8 cellular contexts compared by ENCODE assay signal in genomic region chr10:68560201-68560915, GRCh38. TPM values are rescaled to one million over a fixed set of nuclear protein-coding genes. Genes with fewer than 3 reads are reported as not detected.
A peak's percentile ranks its signal among the peaks of the same experiment; 100 is the strongest.
DNase-seq lines count a peak whose midpoint lies in the region; ATAC-seq and TF ChIP-seq lines count a peak whose summit lies in the region.

Gene TET1 (plus strand): TSS chr10:68560337. CDS start chr10:68572339, 12,002 bp downstream.

- no peaks in the 10 kb centered on the region for H3K9me2 ChIP-seq in DOHH2 (replicated peaks; ENCODE audit: control insufficient read depth, low read length)

- H3K9me3 ChIP-seq in DOHH2 (ENCODE audit: control insufficient read depth, insufficient read depth, low read length) (no peaks in the 10 kb centered on the region), ectodermal cell (ENCODE audit: control insufficient read depth, low read length) (no peaks in the 10 kb centered on the region), lung (ENCODE audit: control insufficient read depth in 2 of 2, insufficient read depth in 1 of 2, low read length in 1 of 2) (no peaks in the 10 kb centered on the region)

- no peaks in the 10 kb centered on the region for H3K79me2 ChIP-seq in DOHH2 (ENCODE audit: control insufficient read depth, low read length)

- peak; percentile 37 for ATAC-seq in lung (ENCODE audit: insufficient read depth, low FRiP score)
- no peak for ATAC-seq in HG03469 (IDR thresholded peaks at IDR 0.05; ENCODE audit: unreplicated experiment)

- TF ChIP-seq CTCF in DOHH2 (IDR thresholded peaks at IDR 0.05; ENCODE audit: low read depth, low read length, poor library complexity, severe bottlenecking) (no peak), lung (IDR thresholded peaks at IDR 0.05; ENCODE audit: control extremely low read depth, extremely low read depth) (no peak)

- H3K4me1 ChIP-seq in DOHH2 (ENCODE audit: control insufficient read depth, low read length): peaks cover 9% of the 10 kb centered on the region; the same call in 1 of the 2 replicates
- H3K4me1 ChIP-seq in ectodermal cell (ENCODE audit: control insufficient read depth, insufficient read depth, low read length): peaks cover 8% of the 10 kb centered on the region
- H3K4me1 ChIP-seq in lung (ENCODE audit: control insufficient read depth in 2 of 2, insufficient read depth in 2 of 2, low read length in 2 of 2): peaks cover 0 to 10% of the 10 kb centered on the region in 2 donors

- no peaks in the 10 kb centered on the region for H3F3A ChIP-seq in DOHH2 (ENCODE audit: control insufficient read depth, insufficient read depth)

- peak; percentile 50 for DNase-seq in SW480 (ENCODE audit: low spot score)
- no peak for DNase-seq in lung (ENCODE audit: low spot score)
- DNase-seq in substantia nigra (lab: John Stamatoyannopoulos, UW): peak in 30 of 49 donors; percentile 1 to 59 (median 16)
- DNase-seq in RKO (ENCODE audit: low spot score): no peak

- WGBS in ectodermal cell, 2 experiments: 0 to 1% methylated on average over 62 of the region's 62 CpGs
- 0 to 1% methylated on average over 56 to 62 of the region's 62 CpGs for WGBS in lung, 2 donors

- no peak within 1 kb of the TSS for H3K27ac ChIP-seq in DOHH2 (ENCODE audit: low read depth, low read length)
- peak within 1 kb of the TSS; percentile 68 for H3K27ac ChIP-seq in ectodermal cell (ENCODE audit: insufficient read depth, low read depth, low read length, poor library complexity, severe bottlenecking)
- H3K27ac ChIP-seq in lung (ENCODE audit: low read depth in 1 of 2, low read length in 1 of 2): no peak within 1 kb of the TSS
- H3K27ac ChIP-seq in substantia nigra (ENCODE audit: low read depth, low read length, poor library complexity, severe bottlenecking): no peak within 1 kb of the TSS

- no peak for TF ChIP-seq EP300 in Ishikawa (IDR thresholded peaks at IDR 0.05; ENCODE audit: borderline replicate concordance)

- peaks cover 30% of the 10 kb centered on the region for H3K27me3 ChIP-seq in DOHH2 (ENCODE audit: control insufficient read depth, low read length)
- H3K27me3 ChIP-seq in ectodermal cell (ENCODE audit: control insufficient read depth, insufficient read depth, low read length, poor library complexity, severe bottlenecking): no peaks in the 10 kb centered on the region
- no peaks in the 10 kb centered on the region for H3K27me3 ChIP-seq in lung (ENCODE audit: control insufficient read depth, insufficient read depth)

- no peaks in the 10 kb centered on the region for H4K20me1 ChIP-seq in DOHH2 (ENCODE audit: control insufficient read depth, insufficient read depth, low read depth, low read length)

- TF ChIP-seq RAD21 in Ishikawa (IDR thresholded peaks at IDR 0.05; ENCODE audit: low read depth): no peak

- H3K36me3 ChIP-seq in DOHH2 (ENCODE audit: control insufficient read depth, low read length) (no peaks in the 10 kb centered on the region), ectodermal cell (ENCODE audit: control insufficient read depth, insufficient read depth, low read length) (no peaks in the 10 kb centered on the region), lung (ENCODE audit: control insufficient read depth in 2 of 2, insufficient read depth in 2 of 2, low read length in 2 of 2) (no peaks in the 10 kb centered on the region)

- H3K4me3 ChIP-seq in DOHH2 (ENCODE audit: low read length) (peak within 1 kb of the TSS; percentile 15; the same call in 1 of the 2 replicates), ectodermal cell (ENCODE audit: insufficient read depth, low read depth, low read length) (peak within 1 kb of the TSS; percentile 86), lung (peak within 1 kb of the TSS; percentile 58)

- H3K4me2 ChIP-seq in DOHH2 (ENCODE audit: low read length): peak within 1 kb of the TSS; percentile 50

TF ChIP-seq in Ishikawa, 13 proteins besides CTCF, POLR2A, EP300 and RAD21:
- TF ChIP-seq CREB1 (IDR thresholded peaks at IDR 0.05; ENCODE audit: low read depth) (no peak), EGR1 (IDR thresholded peaks at IDR 0.05) (no peak), MAX (IDR thresholded peaks at IDR 0.05) (0 out of 2 replicates have a peak, but pooled peaks have one; percentile 32), FOXM1 (IDR thresholded peaks at IDR 0.05; ENCODE audit: borderline replicate concordance, low read depth) (no peak), ZBTB7A (IDR thresholded peaks at IDR 0.05; ENCODE audit: low read depth) (peak; percentile 91), CEBPB (IDR thresholded peaks at IDR 0.05) (no peak), TAF1 (IDR thresholded peaks at IDR 0.05; ENCODE audit: low read depth) (peak; percentile 62; the same call in 1 of the 2 replicates), USF1 (IDR thresholded peaks at IDR 0.05) (no peak)

RNA-seq across cellular contexts. Expression of gene TET1, which starts in this region (rescaled TPM):
- polyA plus RNA-seq in ectodermal cell (2013, experiment 1 of 4): 30.7 TPM
- polyA plus RNA-seq in ectodermal cell (2013, experiment 2 of 4): 35.0 TPM
- 30.0 TPM for polyA plus RNA-seq in ectodermal cell (2013, experiment 3 of 4)
- polyA plus RNA-seq in ectodermal cell (2013, experiment 4 of 4): 35.1 TPM
- 10 to 100 TPM in 1 of 2 donors, 1 to 10 TPM in 1; 1.3 to 23.5 TPM for total RNA-seq in lung
- polyA plus RNA-seq in lung: under 1 TPM; 0.06 to 0.14 TPM

Comparison
In these comparisons a context has a peak if more than half of its experiments do, and no peak if none do; other contexts are left out.
1. H3K4me3 ChIP-seq: peak in every context shown above with its lines; median percentile 86 in ectodermal cell; 58 in lung; 15 in DOHH2.
2. DNase-seq: peak in SW480 (single experiment) and substantia nigra (30 of 49); none in lung (single experiment) and RKO (single experiment).